29 cellular contexts compared by ENCODE assay signal in genomic region chr6:117409863-117410262, GRCh38. TPM values are rescaled to one million over a fixed set of nuclear protein-coding genes. Genes with fewer than 3 reads are reported as not detected.
"Had no signal": no experiment of that assay in that cellular context is flagged by ENCODE, and none has a peak within 500 bp of the region (broad histone marks: within the 10 kb centered on the region; RNA-seq: fewer than 3 reads in every experiment).

No MANE protein-coding gene starts in this region.

- H3K27ac Mint-ChIP-seq: mesothelial cell of epicardium; naive B cell; naive thymus-derived CD8-positive, alpha-beta T cell had no signal

- H3K27me3 ChIP-seq: gastrocnemius medialis, heart right ventricle, left lung had no signal

- H3K4me1 ChIP-seq: esophagus squamous epithelium, gastrocnemius medialis, heart right ventricle, left lung had no signal

- H3K9me3 Mint-ChIP-seq: mesothelial cell of epicardium; naive thymus-derived CD8-positive, alpha-beta T cell had no signal

- ATAC-seq: gastrocnemius medialis; heart right ventricle; left cardiac atrium; left lung; left ventricle myocardium superior; lower lobe of right lung; mucosa of descending colon; naive thymus-derived CD8-positive, alpha-beta T cell had no signal

- H3K4me3 Mint-ChIP-seq: mesothelial cell of epicardium; naive B cell; naive thymus-derived CD8-positive, alpha-beta T cell had no signal

- H3K4me3 ChIP-seq: coronary artery, dorsolateral prefrontal cortex, esophagus squamous epithelium, gastrocnemius medialis, heart right ventricle, left lung, lower lobe of right lung, mucosa of descending colon had no signal

- H3K36me3 Mint-ChIP-seq: mesothelial cell of epicardium; naive B cell; naive thymus-derived CD8-positive, alpha-beta T cell had no signal

- H3K36me3 ChIP-seq: esophagus squamous epithelium, gastrocnemius medialis, heart right ventricle, left lung, lower lobe of right lung had no signal

- H3K4me1 Mint-ChIP-seq: mesothelial cell of epicardium; naive B cell; naive thymus-derived CD8-positive, alpha-beta T cell had no signal

- H3K9me3 ChIP-seq: esophagus squamous epithelium, gastrocnemius medialis, heart right ventricle, left lung, lower lobe of right lung, mucosa of descending colon had no signal

- FAIRE-seq: endothelial cell of umbilical vein, islet of Langerhans, keratinocyte had no signal

- DNase-seq: dermis blood vessel endothelial cell; dorsolateral prefrontal cortex; effector CD4-positive, alpha-beta T cell; effector memory CD4-positive, alpha-beta T cell; esophagus squamous epithelium; foreskin fibroblast; foreskin melanocyte; gastrocnemius medialis; glutamatergic neuron; head of caudate nucleus; heart right ventricle; hippocampal formation; left cardiac atrium; left lung; left ventricle myocardium superior; lower lobe of right lung; mesenchymal stem cell; mucosa of descending colon; naive B cell; naive thymus-derived CD8-positive, alpha-beta T cell had no signal

- H3K27ac ChIP-seq: coronary artery, dorsolateral prefrontal cortex, esophagus squamous epithelium, gastrocnemius medialis, heart right ventricle, left lung, lower lobe of right lung had no signal

RNA-seq across cellular contexts. Expression of gene ROS1, which starts 15.9 kb away (rescaled TPM):
- total RNA-seq: endothelial cell of umbilical vein; epithelial cell of proximal tubule; esophagus squamous epithelium; gastrocnemius medialis; left cardiac atrium; lung microvascular endothelial cell; mesenteric fat pad; mesothelial cell of epicardium; naive thymus-derived CD8-positive, alpha-beta T cell had no signal
- polyA plus RNA-seq: endothelial cell of umbilical vein; esophagus; heart right ventricle; naive thymus-derived CD8-positive, alpha-beta T cell had no signal
